Comparison of ENCODE assay signal across 20 cellular contexts in genomic region chr5:62260510-62260909, GRCh38. TPM values are rescaled to one million over a fixed set of nuclear protein-coding genes. Genes with fewer than 3 reads are reported as not detected.
DNase-seq lines count a peak whose midpoint lies in the region; ATAC-seq, FAIRE-seq and TF ChIP-seq lines count a peak whose summit lies in the region.
"Had no signal": no experiment of that assay in that cellular context is flagged by ENCODE, and none has a peak within 500 bp of the region (broad histone marks: within the 10 kb centered on the region; RNA-seq: fewer than 3 reads in every experiment).

No MANE protein-coding gene starts in this region.

- H3K4me3 ChIP-seq in K562 (no peak overlapping the region), PC-3 (ENCODE audit: low read length) (no peak overlapping the region)
- H3K4me3 ChIP-seq: right atrium auricular region had no signal

- H2AFZ ChIP-seq in K562 (ENCODE audit: low read depth, low read length) (peak overlapping the region; percentile 77), PC-3 (ENCODE audit: low read length) (no peak overlapping the region)

- BruUV-seq in K562 (replicated peaks; lab: Mats Ljungman, UMichigan), result no TSS peak
- BruUV-seq in PC-3 (replicated peaks; lab: Mats Ljungman, UMichigan), result no TSS peak

- H3K4me1 Mint-ChIP-seq in nephron, result peaks cover 51% of the 10 kb centered on the region

- FAIRE-seq in K562 (lab: Jason Lieb, UNC), result no peak
- no peak for FAIRE-seq in GM19239 (lab: Jason Lieb, UNC)
- FAIRE-seq: GM18507, H54 had no signal

- peak overlapping the region in 2 of 3 experiments; percentile 10 to 40 for H3K4me3 Mint-ChIP-seq in nephron
- H3K4me3 Mint-ChIP-seq: stimulated activated memory B cell treated with anti-CD40 and anti-IgM and Interleukin-4, amounts not matched to agents 10 μg/mL and 1 μg/mL and 100 μg/mL, for 72 hours had no signal

- peak; percentile 35 for DNase-seq in NCI-H526 treated with DMSO at 0.1 percent for 48 hours (lab: John Stamatoyannopoulos, UW)
- no peak for DNase-seq in K562 (ENCODE audit: extremely low read depth in 1 of 4, low spot score in 3 of 4)
- DNase-seq in PC-3, result no peak
- DNase-seq in GM19239 (ENCODE audit: insufficient read length, low spot score), result no peak
- DNase-seq: activated CD4-positive, alpha-beta T cell treated with anti-CD3 and anti-CD28 coated beads for 4 hours; effector CD8-positive, alpha-beta T cell; foreskin melanocyte; NCI-H2081 treated with DMSO at 0.1 percent for 48 hours; stimulated activated CD4-positive, alpha-beta T cell treated with anti-CD3 and anti-CD28 coated beads, Interleukin-4, amount 100 ng/mL, for 1 hour had no signal

- H4K20me1 ChIP-seq in K562 (replicated peaks; ENCODE audit: control insufficient read depth, insufficient read depth, low read length), result no peaks in the 10 kb centered on the region
- no peaks in the 10 kb centered on the region for H4K20me1 ChIP-seq in PC-3 (ENCODE audit: low read length)

- TF ChIP-seq RAD21 in K562 (CRISPR knock-in tag; conservative IDR thresholded peaks at IDR 0.05 in 1 of 2, IDR thresholded peaks at IDR 0.05 in 1 of 2), result no peak

- intact Hi-C loops in K562 (cut with micrococcal nuclease), result loop anchor here (5.0 kb wide), 1 partner anchor 47 kb away; the partner anchor contains the start of gene KIF2A
- intact Hi-C loops in PC-3 (cut with micrococcal nuclease), result no loop called here

- no peaks in the 10 kb centered on the region for H3K9me3 Mint-ChIP-seq in nephron
- H3K9me3 Mint-ChIP-seq: stimulated activated memory B cell treated with anti-CD40 and anti-IgM and Interleukin-4, amounts not matched to agents 10 μg/mL and 1 μg/mL and 100 μg/mL, for 72 hours had no signal

- no peak for TF ChIP-seq POLR2A in K562 (conservative IDR thresholded peaks at IDR 0.05)

- WGBS in K562 (ENCODE audit: insufficient coverage, low coverage, missing lambda C conversion rate), result 84% methylated on average over 5 of the region's 5 CpGs

- CTCF ChIA-PET in K562 (lab: Yijun Ruan, JAX; ENCODE audit: low intra/inter-chr PET ratio) (no interaction called here), PC-3 (lab: Charles Lee) (no interaction called here)

- ATAC-seq in GM18868 (IDR thresholded peaks at IDR 0.05; ENCODE audit: unreplicated experiment), result peak; percentile 34
- ATAC-seq in K562, result no peak
- ATAC-seq in GM19395 (IDR thresholded peaks at IDR 0.05; ENCODE audit: unreplicated experiment), result no peak
- no peak for ATAC-seq in PC-3
- ATAC-seq in GM18498 (IDR thresholded peaks at IDR 0.05; ENCODE audit: unreplicated experiment), result no peak
- ATAC-seq: Panc1; stimulated activated memory B cell treated with anti-CD40 and anti-IgM and Interleukin-4, amounts not matched to agents 10 μg/mL and 1 μg/mL and 100 μg/mL, for 72 hours had no signal

- no peak for TF ChIP-seq EP300 in K562 (IDR thresholded peaks at IDR 0.05; ENCODE audit: low read length)

- H3K27me3 ChIP-seq in K562 (ENCODE audit: control insufficient read depth in 2 of 2, insufficient read depth in 2 of 2, low read length in 2 of 2) (no peaks in the 10 kb centered on the region), PC-3 (ENCODE audit: low read length) (no peaks in the 10 kb centered on the region)
- H3K27me3 ChIP-seq: right atrium auricular region had no signal

- no peaks in the 10 kb centered on the region for H3K9me2 ChIP-seq in PC-3 (replicated peaks; ENCODE audit: low read length)

- H3K36me3 ChIP-seq in K562 (ENCODE audit: control insufficient read depth, insufficient read depth, low read length), result no peaks in the 10 kb centered on the region
- no peaks in the 10 kb centered on the region for H3K36me3 ChIP-seq in PC-3 (ENCODE audit: low read depth, low read length)
- H3K36me3 ChIP-seq: right atrium auricular region had no signal

- H3K27ac Mint-ChIP-seq in nephron, result peak overlapping the region; percentile 40 to 91 (median 79)
- H3K27ac Mint-ChIP-seq: stimulated activated memory B cell treated with anti-CD40 and anti-IgM and Interleukin-4, amounts not matched to agents 10 μg/mL and 1 μg/mL and 100 μg/mL, for 72 hours had no signal

- POLR2A ChIA-PET in K562 (lab: Yijun Ruan, JAX), result interaction anchor here (1.0 to 1.1 kb wide), 2 partner anchors 11 to 45 kb away, joined by 3 to 4 read pairs; partner anchors contain the start of gene KIF2A
- POLR2A ChIA-PET in PC-3 (lab: Charles Lee; ENCODE audit: unreplicated experiment), result no interaction called here

- TF ChIP-seq CTCF in K562 (IDR thresholded peaks at IDR 0.05 in 2 of 3, conservative IDR thresholded peaks at IDR 0.05 in 1 of 3; ENCODE audit: insufficient read depth in 2 of 3, low read depth in 1 of 3, low read length in 3 of 3) (no peak), nephron (IDR thresholded peaks at IDR 0.05; ENCODE audit: unreplicated experiment in 3 of 3) (no peak), PC-3 (conservative IDR thresholded peaks at IDR 0.05; ENCODE audit: low read depth, low read length) (no peak)

- no peaks in the 10 kb centered on the region for H3K9me1 ChIP-seq in K562 (ENCODE audit: control insufficient read depth, insufficient read depth, low read length)

- H3K9me3 ChIP-seq in K562 (replicated peaks; ENCODE audit: control insufficient read depth, insufficient read depth, low read depth, low read length) (peaks cover 3% of the 10 kb centered on the region; the same call in 1 of the 2 replicates), PC-3 (ENCODE audit: low read length) (no peaks in the 10 kb centered on the region)
- H3K9me3 ChIP-seq: right atrium auricular region had no signal

- in situ Hi-C loops in K562 (cut with MboI), result no loop called here

- H3K4me1 ChIP-seq in K562 (replicated peaks in 1 of 2; ENCODE audit: control insufficient read depth in 2 of 2, insufficient read depth in 2 of 2, low read length in 2 of 2) (peaks cover 8 to 35% of the 10 kb centered on the region in 2 experiments; a peak in 4 of 5 replicates), PC-3 (ENCODE audit: insufficient read depth, low read length) (no peaks in the 10 kb centered on the region)
- H3K4me1 ChIP-seq: right atrium auricular region had no signal

- H3K4me2 ChIP-seq in K562 (ENCODE audit: insufficient read depth, low read length) (no peak overlapping the region), PC-3 (ENCODE audit: low read length) (no peak overlapping the region)
- H3K4me2 ChIP-seq: KMS-11 had no signal

- H3K27ac ChIP-seq in K562 (ENCODE audit: extremely low read depth, low read depth, low read length), result no peak overlapping the region
- H3K27ac ChIP-seq in PC-3 (ENCODE audit: low read length), result no peak overlapping the region
- H3K27ac ChIP-seq: C4-2B, KMS-11, right atrium auricular region had no signal

- H3K9ac ChIP-seq in K562 (ENCODE audit: insufficient read depth in 1 of 2, low read depth in 2 of 2, low read length in 2 of 2) (no peak overlapping the region), PC-3 (ENCODE audit: low read length) (no peak overlapping the region)
- H3K9ac ChIP-seq: KMS-11 had no signal

- no peaks in the 10 kb centered on the region for H3K27me3 Mint-ChIP-seq in nephron (ENCODE audit: low read depth)
- H3K27me3 Mint-ChIP-seq: stimulated activated memory B cell treated with anti-CD40 and anti-IgM and Interleukin-4, amounts not matched to agents 10 μg/mL and 1 μg/mL and 100 μg/mL, for 72 hours had no signal

- no peaks in the 10 kb centered on the region for H3K79me2 ChIP-seq in K562 (ENCODE audit: control insufficient read depth, insufficient read depth, low read length)
- H3K79me2 ChIP-seq in PC-3 (ENCODE audit: low read length), result no peaks in the 10 kb centered on the region

- H3F3A ChIP-seq in PC-3 (ENCODE audit: low read length, unreplicated experiment), result no peaks in the 10 kb centered on the region

- H3K36me3 Mint-ChIP-seq in nephron (ENCODE audit: low read depth), result no peaks in the 10 kb centered on the region
- H3K36me3 Mint-ChIP-seq: stimulated activated memory B cell treated with anti-CD40 and anti-IgM and Interleukin-4, amounts not matched to agents 10 μg/mL and 1 μg/mL and 100 μg/mL, for 72 hours had no signal

RNA-seq across cellular contexts. Expression of gene KIF2A, which starts 45.5 kb away (rescaled TPM):
- 61.3 and 233 TPM in 2 replicates for total RNA-seq in K562 (2011; cell fraction: chromatin; rRNA removed; ENCODE audit: low replicate concordance)
- 22.8 and 41.1 TPM in 2 replicates for total RNA-seq in K562 (2011; cell fraction: nucleolus; rRNA removed)
- 69.0 and 96.6 TPM in 2 replicates for total RNA-seq in K562 (2011; cell fraction: nucleoplasm; rRNA removed)
- total RNA-seq in K562 (2014; rRNA removed) (53.6 and 61.9 TPM in 2 replicates), K562 (2014; rRNA removed; fragmentation: Illumina TruSeq; extraction: Trizol) (97.1 and 114 TPM in 2 replicates), K562 (2015; rRNA removed; fragmentation: Illumina TruSeq; extraction: Trizol) (74.4 and 77.6 TPM in 2 replicates), K562 (2021) (84.7 and 90.6 TPM in 2 replicates), PC-3 (2014; rRNA removed) (19.0 and 26.4 TPM in 2 replicates)
- polyA plus RNA-seq in K562 (2011; rRNA removed) (47.9 and 83.4 TPM in 2 replicates), K562 (2014; fragmentation: Illumina TruSeq; extraction: Trizol) (117 and 126 TPM in 2 replicates), K562 (2014; fragmentation: Nextera tagmentation; extraction: Ambion mirVana) (10 to 100 TPM; 42.6 to 48.3 TPM), K562 (2014; rRNA removed) (57.2 and 60.4 TPM in 2 replicates)
- polyA plus RNA-seq in K562 (2011; cell fraction: cytosol; rRNA removed), result 16.3 and 32.6 TPM in 2 replicates
- polyA plus RNA-seq in K562 (2011; cell fraction: nucleus; rRNA removed), result 22.2 and 27.0 TPM in 2 replicates
- polyA plus RNA-seq in K562 (2012), result 68.3 and 93.3 TPM in 2 replicates
- polyA minus RNA-seq in K562 (2011; rRNA and poly(A)+ RNA removed), result 210 and 230 TPM in 2 replicates
- polyA minus RNA-seq in K562 (2011; cell fraction: cytosol; rRNA and poly(A)+ RNA removed), result 73.6 and 84.8 TPM in 2 replicates
- 28.1 and 45.8 TPM in 2 replicates for polyA minus RNA-seq in K562 (2011; cell fraction: nucleus; rRNA and poly(A)+ RNA removed)
